In the genomic region with DNA sequence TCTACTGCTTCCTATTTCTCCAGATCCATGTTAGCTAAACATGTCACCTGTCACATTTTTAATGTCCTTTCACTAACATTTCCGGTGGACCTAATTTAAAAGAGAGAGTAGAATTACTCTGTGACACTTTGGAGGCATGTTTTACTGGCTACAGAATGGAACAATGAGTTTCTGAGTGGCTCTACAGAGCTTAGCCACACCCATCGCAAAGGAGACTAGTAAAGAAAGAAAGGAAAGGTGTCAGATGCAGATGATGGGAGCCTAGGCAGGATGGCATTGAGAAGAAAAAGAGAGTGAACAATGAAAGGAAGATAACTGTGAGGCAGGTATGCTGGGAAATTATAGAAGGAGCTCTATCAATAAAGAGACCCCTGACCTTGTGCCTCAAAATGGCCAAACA, we compare ENCODE assay signal across 18 cellular contexts. TPM values are rescaled to one million over a fixed set of nuclear protein-coding genes. Genes with fewer than 3 reads are reported as not detected.
A peak's percentile ranks its signal among the peaks of the same experiment; 100 is the strongest.
DNase-seq lines count a peak whose midpoint lies in the region; ATAC-seq and TF ChIP-seq lines count a peak whose summit lies in the region.
"Had no signal": no experiment of that assay in that cellular context is flagged by ENCODE, and none has a peak within 500 bp of the region (broad histone marks: within the 10 kb centered on the region; RNA-seq: fewer than 3 reads in every experiment).

No MANE protein-coding gene starts in this region.

- no peaks in the 10 kb centered on the region for H3K27me3 ChIP-seq in A673 (replicated peaks; ENCODE audit: insufficient read depth, low read depth, low read length, poor library complexity)

- POLR2A ChIA-PET in A673 (lab: Charles Lee; ENCODE audit: low non-redundant PET) = no interaction called here

- H3K27ac ChIP-seq in A673 (ENCODE audit: low read depth, low read length, poor library complexity, severe bottlenecking) = no peak overlapping the region
- H3K27ac ChIP-seq: 22Rv1, HL-60, SK-N-MC had no signal

- TF ChIP-seq CTCF in A673 (conservative IDR thresholded peaks at IDR 0.05; ENCODE audit: low read depth, low read length) = no peak

- no peaks in the 10 kb centered on the region for H3K4me1 ChIP-seq in A673 (ENCODE audit: insufficient read depth, low read length, poor library complexity, severe bottlenecking)
- H3K4me1 ChIP-seq: Caco-2 had no signal

- H3K4me3 ChIP-seq in A673 (ENCODE audit: low read depth, low read length, poor library complexity, severe bottlenecking) = no peak overlapping the region
- H3K4me3 ChIP-seq: SK-N-MC had no signal

- CTCF ChIA-PET in A673 (lab: Charles Lee) = no interaction called here

- H3K36me3 ChIP-seq in A673 (ENCODE audit: insufficient read depth, low read length, poor library complexity, severe bottlenecking) = no peaks in the 10 kb centered on the region

- no peak for ATAC-seq in HG03095 (IDR thresholded peaks at IDR 0.05; ENCODE audit: unreplicated experiment)

- BruUV-seq in A673 (replicated peaks; lab: Mats Ljungman, UMichigan) = no TSS peak

- H3K9me3 ChIP-seq in A673 (ENCODE audit: low read depth, low read length, poor library complexity, severe bottlenecking) = no peaks in the 10 kb centered on the region
- H3K9me3 ChIP-seq: Caco-2 had no signal

- intact Hi-C loops in A673 (cut with micrococcal nuclease; ENCODE audit: unreplicated experiment) = no loop called here

- DNase-seq in DMS153 (lab: John Stamatoyannopoulos, UW) (peak; percentile 40), DMS153 treated with DMSO at 0.1 percent for 48 hours (lab: John Stamatoyannopoulos, UW; ENCODE audit: unreplicated experiment) (no peak), NCI-H1436 (lab: John Stamatoyannopoulos, UW) (peak; percentile 2), NCI-H69 (lab: John Stamatoyannopoulos, UW) (peak; percentile 21), left kidney (ENCODE audit: low read depth, low spot score) (peak; percentile 26), NOMO-1 treated with DMSO at 0.1 percent for 48 hours (lab: John Stamatoyannopoulos, UW; ENCODE audit: unreplicated experiment) (no peak), A673 (ENCODE audit: low spot score) (no peak)
- DNase-seq: Caco-2, HCEC 1CT, IMR-90, NCI-H2081 treated with DMSO at 0.1 percent for 48 hours, NCI-H446, NCI-H82, SHP77 had no signal

RNA-seq across cellular contexts. Expression of gene NDUFB2, which starts 35.9 kb away (rescaled TPM):
- total RNA-seq in A673 (2021) = 180 and 192 TPM in 2 replicates

RNA-seq across cellular contexts. Expression of gene ADCK2, which starts 59.7 kb away (rescaled TPM):
- total RNA-seq in A673 (2021) = 7.5 and 12.3 TPM in 2 replicates

Comparison
In these comparisons a context has a peak if more than half of its experiments do, and no peak if none do; other contexts are left out.
1. DNase-seq: peak in DMS153 (single experiment), NCI-H1436 (single experiment), NCI-H69 (single experiment) and left kidney (single experiment); none in DMS153 treated with DMSO at 0.1 percent for 48 hours (single experiment), NOMO-1 treated with DMSO at 0.1 percent for 48 hours (single experiment) and A673 (single experiment).